12 cellular contexts compared by ENCODE assay signal in the genomic region with DNA sequence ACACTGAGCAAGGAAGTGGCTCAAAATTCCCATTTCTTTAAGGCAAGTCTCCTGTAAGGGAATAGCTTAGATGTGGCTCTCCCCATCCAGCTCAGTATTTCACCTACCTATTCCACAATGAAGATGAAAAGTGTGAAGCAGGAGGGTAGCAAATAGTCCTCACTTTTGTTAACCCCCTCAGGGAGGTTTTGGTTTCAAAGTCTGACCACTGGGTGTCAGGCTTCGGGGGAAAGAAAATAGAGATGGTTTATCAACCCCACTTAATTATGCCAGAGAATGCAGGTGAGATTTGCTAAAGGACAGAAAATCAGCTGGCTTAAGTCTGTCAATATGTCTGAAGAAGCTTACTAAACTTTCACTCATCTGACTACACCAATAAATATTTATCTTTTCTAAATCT.
A peak's percentile ranks its signal among the peaks of the same experiment; 100 is the strongest.
DNase-seq lines count a peak whose midpoint lies in the region; ATAC-seq and TF ChIP-seq lines count a peak whose summit lies in the region.
"Had no signal": no experiment of that assay in that cellular context is flagged by ENCODE, and none has a peak within 500 bp of the region (broad histone marks: within the 10 kb centered on the region; RNA-seq: fewer than 3 reads in every experiment).

No MANE protein-coding gene starts in this region.

- H3K4me3 Mint-ChIP-seq in endodermal cell = no peak overlapping the region
- no peak overlapping the region for H3K4me3 Mint-ChIP-seq in activated T-cell treated with anti-CD3 and anti-CD28 coated beads, Interleukin-2, amount 50 U/mL, for 24 hours
- H3K4me3 Mint-ChIP-seq: activated CD4-positive, alpha-beta memory T cell treated with anti-CD3 and anti-CD28 coated beads for 36 hours; activated naive CD4-positive, alpha-beta T cell treated with anti-CD3 and anti-CD28 coated beads for 36 hours had no signal

- no peak for DNase-seq in activated naive CD4-positive, alpha-beta T cell treated with anti-CD3 and anti-CD28 coated beads, Interleukin-2, amount 50 U/mL, for 72 hours (ENCODE audit: low spot score in 2 of 2)
- no peak for DNase-seq in activated naive CD4-positive, alpha-beta T cell (lab: John Stamatoyannopoulos, UW)
- peak; percentile 45 for DNase-seq in NAMALWA (ENCODE audit: low spot score)
- DNase-seq in endodermal cell = peak; percentile 63
- DNase-seq in psoas muscle = no peak
- DNase-seq in activated T-cell treated with anti-CD3 and anti-CD28 coated beads, Interleukin-2, amount 50 U/mL, for 24 hours = no peak
- no peak for DNase-seq in DMS79 (lab: John Stamatoyannopoulos, UW)
- no peak for DNase-seq in superior temporal gyrus (ENCODE audit: extremely low spot score)
- DNase-seq: activated CD4-positive, alpha-beta memory T cell treated with anti-CD3 and anti-CD28 coated beads for 36 hours; activated naive CD4-positive, alpha-beta T cell treated with anti-CD3 and anti-CD28 coated beads for 36 hours; cortex of kidney; NCI-H2081 treated with DMSO at 0.1 percent for 48 hours had no signal

- H3K36me3 Mint-ChIP-seq in activated naive CD4-positive, alpha-beta T cell treated with anti-CD3 and anti-CD28 coated beads, Interleukin-2, amount 50 U/mL, for 72 hours = peaks cover 4 to 22% of the 10 kb centered on the region in 2 donors
- H3K36me3 Mint-ChIP-seq in endodermal cell (ENCODE audit: low read depth) = peaks cover 25% of the 10 kb centered on the region
- peaks cover 66% of the 10 kb centered on the region for H3K36me3 Mint-ChIP-seq in activated T-cell treated with anti-CD3 and anti-CD28 coated beads, Interleukin-2, amount 50 U/mL, for 24 hours (ENCODE audit: low read depth)

- H3K27me3 ChIP-seq in endodermal cell (ENCODE audit: control insufficient read depth, insufficient read depth, low read length, poor library complexity, severe bottlenecking) (no peaks in the 10 kb centered on the region), psoas muscle (ENCODE audit: insufficient read depth in 3 of 3, low read length in 2 of 3) (no peaks in the 10 kb centered on the region)

- intact Hi-C loops in psoas muscle (cut with DNase I) = no loop called here

- H3K4me1 ChIP-seq in endodermal cell (ENCODE audit: control insufficient read depth, insufficient read depth, low read length) (peaks cover 9% of the 10 kb centered on the region), psoas muscle (peaks cover 20% of the 10 kb centered on the region)

- H3K9me3 Mint-ChIP-seq in activated naive CD4-positive, alpha-beta T cell treated with anti-CD3 and anti-CD28 coated beads, Interleukin-2, amount 50 U/mL, for 72 hours = no peaks in the 10 kb centered on the region
- H3K9me3 Mint-ChIP-seq in endodermal cell = no peaks in the 10 kb centered on the region
- H3K9me3 Mint-ChIP-seq in activated T-cell treated with anti-CD3 and anti-CD28 coated beads, Interleukin-2, amount 50 U/mL, for 24 hours = no peaks in the 10 kb centered on the region
- H3K9me3 Mint-ChIP-seq: activated CD4-positive, alpha-beta memory T cell treated with anti-CD3 and anti-CD28 coated beads for 36 hours; activated naive CD4-positive, alpha-beta T cell treated with anti-CD3 and anti-CD28 coated beads for 36 hours had no signal

- WGBS in endodermal cell (ENCODE audit: insufficient coverage in 1 of 2, insufficient read length in 1 of 2), 2 experiments = 73 to 100% methylated on average over 1 of the region's 1 CpG
- 42 to 63% (median 63%) methylated on average over 1 of the region's 1 CpG for WGBS in psoas muscle, 3 donors

- H3K9ac ChIP-seq in endodermal cell (ENCODE audit: extremely low read depth, low read length, poor library complexity, severe bottlenecking) = no peak overlapping the region

- H3K27ac Mint-ChIP-seq in activated naive CD4-positive, alpha-beta T cell treated with anti-CD3 and anti-CD28 coated beads, Interleukin-2, amount 50 U/mL, for 72 hours = peak overlapping the region; percentile 49 to 50
- no peak overlapping the region for H3K27ac Mint-ChIP-seq in endodermal cell
- no peak overlapping the region for H3K27ac Mint-ChIP-seq in activated T-cell treated with anti-CD3 and anti-CD28 coated beads, Interleukin-2, amount 50 U/mL, for 24 hours
- H3K27ac Mint-ChIP-seq: activated CD4-positive, alpha-beta memory T cell treated with anti-CD3 and anti-CD28 coated beads for 36 hours; activated naive CD4-positive, alpha-beta T cell treated with anti-CD3 and anti-CD28 coated beads for 36 hours had no signal

- no peak for ATAC-seq in activated naive CD4-positive, alpha-beta T cell treated with anti-CD3 and anti-CD28 coated beads, Interleukin-2, amount 50 U/mL, for 72 hours
- peak in 1 of 4 donors; percentile 22 for ATAC-seq in psoas muscle

- peaks cover 28% of the 10 kb centered on the region for H3K4me1 Mint-ChIP-seq in endodermal cell
- H3K4me1 Mint-ChIP-seq in activated T-cell treated with anti-CD3 and anti-CD28 coated beads, Interleukin-2, amount 50 U/mL, for 24 hours (ENCODE audit: low read depth) = peaks cover 14% of the 10 kb centered on the region

- TF ChIP-seq CTCF in endodermal cell (conservative IDR thresholded peaks at IDR 0.05) (peak; percentile 67), psoas muscle (IDR thresholded peaks at IDR 0.05) (peak; percentile 14)

- H3K36me3 ChIP-seq in endodermal cell (ENCODE audit: control insufficient read depth, insufficient read depth, low read length) (peaks cover 46% of the 10 kb centered on the region), psoas muscle (ENCODE audit: insufficient read depth in 1 of 2, low read depth in 1 of 2) (peaks cover 0 to 4% of the 10 kb centered on the region in 2 donors)

- H3K27me3 Mint-ChIP-seq in endodermal cell (ENCODE audit: insufficient read depth) = no peaks in the 10 kb centered on the region
- no peaks in the 10 kb centered on the region for H3K27me3 Mint-ChIP-seq in activated T-cell treated with anti-CD3 and anti-CD28 coated beads, Interleukin-2, amount 50 U/mL, for 24 hours
- H3K27me3 Mint-ChIP-seq: activated CD4-positive, alpha-beta memory T cell treated with anti-CD3 and anti-CD28 coated beads for 36 hours had no signal

- H3K27ac ChIP-seq in endodermal cell (ENCODE audit: low read depth, low read length) (no peak overlapping the region), psoas muscle (no peak overlapping the region)

- H3K9me3 ChIP-seq in endodermal cell (ENCODE audit: control insufficient read depth, low read length) (no peaks in the 10 kb centered on the region), psoas muscle (no peaks in the 10 kb centered on the region)

- no peak overlapping the region for H3K4me3 ChIP-seq in endodermal cell (ENCODE audit: low read length)
- no peak overlapping the region for H3K4me3 ChIP-seq in psoas muscle

Comparison
In these comparisons a context has a peak if more than half of its experiments do, and no peak if none do; other contexts are left out.
1. DNase-seq: peak in NAMALWA (single experiment) and endodermal cell (single experiment); none in activated naive CD4-positive, alpha-beta T cell treated with anti-CD3 and anti-CD28 coated beads, Interleukin-2, amount 50 U/mL, for 72 hours (0 of 2), activated naive CD4-positive, alpha-beta T cell (0 of 4), psoas muscle (0 of 2), activated T-cell treated with anti-CD3 and anti-CD28 coated beads, Interleukin-2, amount 50 U/mL, for 24 hours (single experiment), DMS79 (single experiment) and superior temporal gyrus (single experiment).
2. H3K27ac Mint-ChIP-seq: peak in activated naive CD4-positive, alpha-beta T cell treated with anti-CD3 and anti-CD28 coated beads, Interleukin-2, amount 50 U/mL, for 72 hours (2 of 2); none in endodermal cell (single experiment) and activated T-cell treated with anti-CD3 and anti-CD28 coated beads, Interleukin-2, amount 50 U/mL, for 24 hours (single experiment).